8 cellular contexts compared by ENCODE assay signal in the genomic region with DNA sequence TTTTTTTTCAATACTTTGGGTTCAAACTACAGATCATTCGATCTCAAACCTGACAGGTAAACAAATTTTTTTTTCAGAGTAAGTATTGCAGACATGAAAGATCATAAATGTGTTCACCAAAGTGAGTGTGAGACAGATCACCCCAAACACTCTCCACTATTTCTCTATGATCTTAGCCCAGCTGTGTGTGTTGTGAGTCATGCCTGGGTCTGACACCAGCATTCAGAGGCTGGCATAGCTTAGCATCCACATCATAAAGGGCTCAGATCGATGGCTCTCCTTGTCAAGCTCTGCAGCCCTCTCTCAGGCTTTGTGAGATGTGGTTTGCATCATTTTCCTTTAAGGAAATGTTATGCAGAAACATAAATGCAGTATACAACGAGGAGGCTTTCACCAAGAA.
A peak's percentile ranks its signal among the peaks of the same experiment; 100 is the strongest.
DNase-seq lines count a peak whose midpoint lies in the region; ATAC-seq and TF ChIP-seq lines count a peak whose summit lies in the region.

No MANE protein-coding gene starts in this region.

- intact Hi-C loops in sciatic nerve (cut with DNase I), result no loop called here

- peak; percentile 65 for DNase-seq in ACHN
- DNase-seq in HL-60 (ENCODE audit: low read depth in 1 of 2, low spot score in 1 of 2), result no peak
- DNase-seq in activated naive CD4-positive, alpha-beta T cell treated with anti-CD3 and anti-CD28 coated beads, Interleukin-2, amount 50 U/mL, for 72 hours (ENCODE audit: low spot score in 2 of 2), result peak in 1 of 2 donors; percentile 33
- DNase-seq in kidney glomerular epithelial cell (lab: John Stamatoyannopoulos, UW), result peak; percentile 77
- no peak for DNase-seq in sciatic nerve (ENCODE audit: low spot score)
- DNase-seq in upper lobe of left lung, result no peak
- DNase-seq in DMS 273 (lab: John Stamatoyannopoulos, UW; ENCODE audit: unreplicated experiment), result no peak
- no peak for DNase-seq in effector CD4-positive, alpha-beta T cell

- no peak for TF ChIP-seq POLR2A in upper lobe of left lung (IDR thresholded peaks at IDR 0.05)

- peaks cover 32 to 44% (median 42%) of the 10 kb centered on the region in 4 donors for H3K4me1 ChIP-seq in upper lobe of left lung

- no peaks in the 10 kb centered on the region for H3K9me3 Mint-ChIP-seq in activated naive CD4-positive, alpha-beta T cell treated with anti-CD3 and anti-CD28 coated beads, Interleukin-2, amount 50 U/mL, for 72 hours

- no peaks in the 10 kb centered on the region for H3K9me3 ChIP-seq in upper lobe of left lung

- no peak for TF ChIP-seq EP300 in upper lobe of left lung (IDR thresholded peaks at IDR 0.05)

- peak; percentile 83 to 91 for ATAC-seq in activated naive CD4-positive, alpha-beta T cell treated with anti-CD3 and anti-CD28 coated beads, Interleukin-2, amount 50 U/mL, for 72 hours
- ATAC-seq in sciatic nerve (no peak), upper lobe of left lung (ENCODE audit: low FRiP score in 2 of 2) (no peak)

- 40 to 51% methylated on average over 3 of the region's 3 CpGs for WGBS in upper lobe of left lung, 2 donors

- TF ChIP-seq CTCF in HL-60 (IDR thresholded peaks at IDR 0.05; ENCODE audit: insufficient read depth, low read length), result no peak
- TF ChIP-seq CTCF in upper lobe of left lung (IDR thresholded peaks at IDR 0.05), result no peak

- H3K27ac Mint-ChIP-seq in activated naive CD4-positive, alpha-beta T cell treated with anti-CD3 and anti-CD28 coated beads, Interleukin-2, amount 50 U/mL, for 72 hours, result peak overlapping the region; percentile 37 to 83

- H3K4me3 ChIP-seq in HL-60 (replicated peaks; ENCODE audit: insufficient read depth, low read length) (no peak overlapping the region), upper lobe of left lung (no peak overlapping the region)

- in situ Hi-C loops in ACHN (cut with HindIII; ENCODE audit: low pct_ligation_motif_present, low pct_unique_long_range_greater_than_20kb, low sequenced_read_pairs), result no loop called here

- no peaks in the 10 kb centered on the region for H3K27me3 ChIP-seq in HL-60 (ENCODE audit: insufficient read depth, poor library complexity, severe bottlenecking)
- no peaks in the 10 kb centered on the region for H3K27me3 ChIP-seq in upper lobe of left lung

- H3K36me3 Mint-ChIP-seq in activated naive CD4-positive, alpha-beta T cell treated with anti-CD3 and anti-CD28 coated beads, Interleukin-2, amount 50 U/mL, for 72 hours, result peaks cover 5 to 29% of the 10 kb centered on the region in 2 donors

- H3K27ac ChIP-seq in HL-60 (replicated peaks) (peak overlapping the region; percentile 95; the same call in 1 of the 2 replicates), upper lobe of left lung (peak overlapping the region in 1 of 4 donors; percentile 86)

- H3K36me3 ChIP-seq in upper lobe of left lung, result no peaks in the 10 kb centered on the region

Comparison
In these comparisons a context has a peak if more than half of its experiments do, and no peak if none do; other contexts are left out.
1. DNase-seq: peak in ACHN (single experiment) and kidney glomerular epithelial cell (single experiment); none in HL-60 (0 of 2), sciatic nerve (single experiment), upper lobe of left lung (0 of 2), DMS 273 (single experiment) and effector CD4-positive, alpha-beta T cell (single experiment).
2. ATAC-seq: peak in activated naive CD4-positive, alpha-beta T cell treated with anti-CD3 and anti-CD28 coated beads, Interleukin-2, amount 50 U/mL, for 72 hours (2 of 2); none in sciatic nerve (single experiment) and upper lobe of left lung (0 of 2).